Comparison of ENCODE assay signal across 7 cellular contexts in genomic region chr18:12882416-12882815, GRCh38. TPM values are rescaled to one million over a fixed set of nuclear protein-coding genes. Genes with fewer than 3 reads are reported as not detected.
DNase-seq lines count a peak whose midpoint lies in the region; ATAC-seq and TF ChIP-seq lines count a peak whose summit lies in the region.

No MANE protein-coding gene starts in this region.

- H3K27me3 ChIP-seq in GM23248 (replicated peaks; ENCODE audit: insufficient read depth) (no peaks in the 10 kb centered on the region), SJSA1 (replicated peaks) (no peaks in the 10 kb centered on the region), gastrocnemius medialis (no peaks in the 10 kb centered on the region)

- H3K4me1 ChIP-seq in GM23248 (ENCODE audit: insufficient read depth), result peaks cover 15% of the 10 kb centered on the region
- peaks cover 19% of the 10 kb centered on the region for H3K4me1 ChIP-seq in SJSA1 (replicated peaks)
- peaks cover 16 to 20% of the 10 kb centered on the region in 2 donors for H3K4me1 ChIP-seq in gastrocnemius medialis

- peak overlapping the region; percentile 96; the same call in 1 of the 2 replicates for H3K27ac ChIP-seq in GM23248
- H3K27ac ChIP-seq in SJSA1, result 0 out of 2 replicates have a peak overlapping the region, but pooled peaks have one; percentile 99
- peak overlapping the region; percentile 92 to 98 (median 96) for H3K27ac ChIP-seq in gastrocnemius medialis

- in situ Hi-C loops in GM23248 (cut with MboI), result no loop called here
- in situ Hi-C loops in gastrocnemius medialis (cut with MboI; ENCODE audit: low sequenced_read_pairs in 4 of 4), result loop anchor here in 1 of 4 donors (10.0 kb wide), 1 partner anchor 62 kb away; the partner anchor contains the start of gene SEH1L

- DNase-seq in GM23248 (peak; percentile 33), SJSA1 (ENCODE audit: low read depth in 1 of 2, low spot score in 2 of 2) (no peak), fibroblast of gingiva (ENCODE audit: low read depth) (peak; percentile 53), gastrocnemius medialis (no peak), HCEC 1CT (no peak)

- no peak for TF ChIP-seq CTCF in gastrocnemius medialis (IDR thresholded peaks at IDR 0.05 in 4 of 5, conservative IDR thresholded peaks at IDR 0.05 in 1 of 5)

- intact Hi-C loops in gastrocnemius medialis (cut with DNase I; ENCODE audit: low total_unique reads), result loop anchor here (5.0 to 10.0 kb wide), 5 partner anchors 45 to 335 kb away; partner anchors contain the start of genes CEP76, LDLRAD4, PSMG2 and SPIRE1

- ATAC-seq in gastrocnemius medialis (no peak), GM21515 (IDR thresholded peaks at IDR 0.05; ENCODE audit: unreplicated experiment) (no peak), HG03565 (IDR thresholded peaks at IDR 0.05; ENCODE audit: unreplicated experiment) (no peak)

- H3F3A ChIP-seq in GM23248 (ENCODE audit: insufficient read depth), result peaks cover 12% of the 10 kb centered on the region; the same call in 1 of the 2 replicates

- peak overlapping the region; percentile 68 for H2AFZ ChIP-seq in GM23248

- H3K9me3 ChIP-seq in GM23248 (ENCODE audit: low read depth) (no peaks in the 10 kb centered on the region), SJSA1 (replicated peaks) (no peaks in the 10 kb centered on the region), gastrocnemius medialis (no peaks in the 10 kb centered on the region)

- H3K4me2 ChIP-seq in GM23248 (ENCODE audit: unreplicated experiment), result peak overlapping the region; percentile 98

- TF ChIP-seq POLR2A in gastrocnemius medialis (IDR thresholded peaks at IDR 0.05), result no peak

- 18 to 24% methylated on average over 3 of the region's 3 CpGs for WGBS in GM23248 (ENCODE audit: low coverage in 1 of 2, low lambda C conversion rate in 2 of 2, missing lambda C conversion rate in 2 of 2), 2 experiments

- H3K79me2 ChIP-seq in GM23248 (ENCODE audit: insufficient read depth), result peaks cover 78% of the 10 kb centered on the region

- H3K36me3 ChIP-seq in GM23248 (ENCODE audit: low read depth) (no peaks in the 10 kb centered on the region), SJSA1 (peaks cover 16% of the 10 kb centered on the region), gastrocnemius medialis (no peaks in the 10 kb centered on the region)

- no peaks in the 10 kb centered on the region for H3K9me2 ChIP-seq in GM23248 (ENCODE audit: insufficient read depth)

- H4K20me1 ChIP-seq in GM23248 (ENCODE audit: insufficient read depth), result 0 out of 2 replicates have a peak, but pooled peaks cover 6% of the 10 kb centered on the region

- H3K9ac ChIP-seq in GM23248, result peak overlapping the region; percentile 95

- H3K4me3 ChIP-seq in GM23248 (peak overlapping the region; percentile 98), SJSA1 (peak overlapping the region; percentile 96), gastrocnemius medialis (peak overlapping the region; percentile 72 to 90 (median 82))

RNA-seq across cellular contexts. Expression of gene PTPN2, which starts 1.6 kb away (rescaled TPM):
- total RNA-seq in GM23248 (2014; rRNA removed; shearing (Covaris generic)), result 18.4 and 36.9 TPM in 2 replicates
- 30.5 and 30.6 TPM in 2 replicates for polyA plus RNA-seq in GM23248 (2016; fragmentation: Nextera tagmentation; extraction: Ambion mirVana)
- 52.2 and 52.7 TPM in 2 replicates for total RNA-seq in SJSA1 (2014; rRNA removed; shearing (Covaris generic))
- total RNA-seq in gastrocnemius medialis, result 10 to 100 TPM; 17.0 to 20.0 (median 17.5) TPM

Comparison
In these comparisons a context has a peak if more than half of its experiments do, and no peak if none do; other contexts are left out.
1. DNase-seq: peak in GM23248 (single experiment) and fibroblast of gingiva (single experiment); none in SJSA1 (0 of 2), gastrocnemius medialis (0 of 2) and HCEC 1CT (single experiment).
2. Peak in every context shown above with its lines, with median percentiles within 50 percentile points of each other: H3K27ac ChIP-seq and H3K4me3 ChIP-seq.